In genomic region chr13:109840201-109840892, GRCh38 we compare ENCODE assay signal across 9 cellular contexts. TPM values are rescaled to one million over a fixed set of nuclear protein-coding genes. Genes with fewer than 3 reads are reported as not detected.
DNase-seq lines count a peak whose midpoint lies in the region; ATAC-seq and TF ChIP-seq lines count a peak whose summit lies in the region.
"Had no signal": no experiment of that assay in that cellular context is flagged by ENCODE, and none has a peak within 500 bp of the region (broad histone marks: within the 10 kb centered on the region; RNA-seq: fewer than 3 reads in every experiment).

No MANE protein-coding gene starts in this region.

- no peak overlapping the region for H3K27ac ChIP-seq in neuronal stem cell (replicated peaks; ENCODE audit: low read length)
- H3K27ac ChIP-seq: SK-N-MC had no signal

- H3K27ac Mint-ChIP-seq in Calu3 (ENCODE audit: unreplicated experiment), result peak overlapping the region; percentile 52
- peak overlapping the region; percentile 28 for H3K27ac Mint-ChIP-seq in activated CD4-positive, alpha-beta memory T cell treated with anti-CD3 and anti-CD28 coated beads, Interleukin-2, amount 10 ng/mL, durations not matched to agents 7 days and 5 days

- WGBS in neuronal stem cell (ENCODE audit: extremely low coverage in 2 of 2, insufficient read length in 2 of 2, insufficient replicate concordance in 1 of 2), 2 donors, result no CpG with 5 or more reads among the region's 9 CpGs

- BruUV-seq in Calu3 (replicated peaks; lab: Mats Ljungman, UMichigan), result no TSS peak

- peak; percentile 43 for ATAC-seq in HG03354 (IDR thresholded peaks at IDR 0.05; ENCODE audit: poor library complexity, severe bottlenecking, unreplicated experiment)

- H2BK120ac ChIP-seq in neuronal stem cell (ENCODE audit: low read depth, low read length), result no peak overlapping the region

- no peaks in the 10 kb centered on the region for H3K27me3 Mint-ChIP-seq in Calu3 (ENCODE audit: unreplicated experiment)
- peaks cover 8% of the 10 kb centered on the region for H3K27me3 Mint-ChIP-seq in activated CD4-positive, alpha-beta memory T cell treated with anti-CD3 and anti-CD28 coated beads, Interleukin-2, amount 10 ng/mL, durations not matched to agents 7 days and 5 days

- peaks cover 18% of the 10 kb centered on the region for H3K4me1 Mint-ChIP-seq in Calu3 (ENCODE audit: low read depth, unreplicated experiment)
- peaks cover 11% of the 10 kb centered on the region for H3K4me1 Mint-ChIP-seq in activated CD4-positive, alpha-beta memory T cell treated with anti-CD3 and anti-CD28 coated beads, Interleukin-2, amount 10 ng/mL, durations not matched to agents 7 days and 5 days

- no peak overlapping the region for H3K4me3 ChIP-seq in neuronal stem cell (ENCODE audit: low read length in 2 of 2)
- H3K4me3 ChIP-seq: SK-N-MC had no signal

- TF ChIP-seq CTCF in Calu3 (IDR thresholded peaks at IDR 0.05; ENCODE audit: unreplicated experiment), result no peak

- H4K91ac ChIP-seq in neuronal stem cell (ENCODE audit: low read depth, low read length, poor library complexity), result no peak overlapping the region

- POLR2A ChIA-PET in activated CD4-positive, alpha-beta memory T cell treated with anti-CD3 and anti-CD28 coated beads, Interleukin-2, amount 10 ng/mL, durations not matched to agents 7 days and 5 days (lab: Charles Lee), result no interaction called here

- no peak overlapping the region for H2BK5ac ChIP-seq in neuronal stem cell (ENCODE audit: low read length)

- no peak overlapping the region for H3K4me3 Mint-ChIP-seq in Calu3 (ENCODE audit: low read depth, unreplicated experiment)
- no peak overlapping the region for H3K4me3 Mint-ChIP-seq in activated CD4-positive, alpha-beta memory T cell treated with anti-CD3 and anti-CD28 coated beads, Interleukin-2, amount 10 ng/mL, durations not matched to agents 7 days and 5 days

- no peaks in the 10 kb centered on the region for H3K36me3 Mint-ChIP-seq in Calu3 (ENCODE audit: insufficient read depth, unreplicated experiment)
- no peaks in the 10 kb centered on the region for H3K36me3 Mint-ChIP-seq in activated CD4-positive, alpha-beta memory T cell treated with anti-CD3 and anti-CD28 coated beads, Interleukin-2, amount 10 ng/mL, durations not matched to agents 7 days and 5 days (ENCODE audit: low read depth)

- H2AFZ ChIP-seq in neuronal stem cell (ENCODE audit: low read length), result no peak overlapping the region

- no peak overlapping the region for H2BK12ac ChIP-seq in neuronal stem cell (ENCODE audit: low read length)

- H3K4me2 ChIP-seq in neuronal stem cell (ENCODE audit: insufficient read depth, low read length, poor library complexity, severe bottlenecking), result no peak overlapping the region

- H4K8ac ChIP-seq in neuronal stem cell (ENCODE audit: low read depth, low read length), result no peak overlapping the region

- H3K14ac ChIP-seq in neuronal stem cell (ENCODE audit: low read length), result no peak overlapping the region

- H3K18ac ChIP-seq in neuronal stem cell (ENCODE audit: low read length), result no peak overlapping the region

- H3K23ac ChIP-seq in neuronal stem cell (ENCODE audit: low read depth, low read length, poor library complexity), result no peak overlapping the region

- peaks cover 2 to 12% of the 10 kb centered on the region in 2 donors for H3K4me1 ChIP-seq in neuronal stem cell (ENCODE audit: control insufficient read depth in 2 of 2, insufficient read depth in 1 of 2, low read depth in 1 of 2, low read length in 2 of 2)

- H2AK5ac ChIP-seq in neuronal stem cell (ENCODE audit: low read depth, low read length), result no peak overlapping the region

- no peaks in the 10 kb centered on the region for H3K9me3 Mint-ChIP-seq in Calu3 (ENCODE audit: low read depth, unreplicated experiment)
- no peaks in the 10 kb centered on the region for H3K9me3 Mint-ChIP-seq in activated CD4-positive, alpha-beta memory T cell treated with anti-CD3 and anti-CD28 coated beads, Interleukin-2, amount 10 ng/mL, durations not matched to agents 7 days and 5 days

- no peak overlapping the region for H3K4ac ChIP-seq in neuronal stem cell (ENCODE audit: low read length)

- no peak overlapping the region for H2BK15ac ChIP-seq in neuronal stem cell (ENCODE audit: low read length)

- H3K9ac ChIP-seq in neuronal stem cell (ENCODE audit: low read depth, low read length, poor library complexity), result no peak overlapping the region

- CTCF ChIA-PET in Calu3 (lab: Charles Lee), result no interaction called here
- CTCF ChIA-PET in activated CD4-positive, alpha-beta memory T cell treated with anti-CD3 and anti-CD28 coated beads, Interleukin-2, amount 10 ng/mL, durations not matched to agents 7 days and 5 days (lab: Charles Lee), result no interaction called here

- H3K9me3 ChIP-seq in neuronal stem cell (replicated peaks in 1 of 2; ENCODE audit: control insufficient read depth in 2 of 2, insufficient read depth in 1 of 2, low read depth in 1 of 2, low read length in 2 of 2), result no peaks in the 10 kb centered on the region

- H3K36me3 ChIP-seq in neuronal stem cell (replicated peaks in 1 of 2; ENCODE audit: control insufficient read depth in 2 of 2, insufficient read depth in 2 of 2, low read length in 2 of 2), result no peaks in the 10 kb centered on the region

- H3K27me3 ChIP-seq in neuronal stem cell (ENCODE audit: control insufficient read depth in 3 of 3, insufficient read depth in 3 of 3, low read depth in 1 of 3, low read length in 3 of 3), result peaks cover 0 to 81% (median 4%) of the 10 kb centered on the region in 3 experiments

- intact Hi-C loops in Calu3 (cut with micrococcal nuclease; ENCODE audit: unreplicated experiment), result no loop called here

- no peaks in the 10 kb centered on the region for H3K79me1 ChIP-seq in neuronal stem cell (ENCODE audit: low read depth, low read length)

- DNase-seq in Calu3 (no peak), neuronal stem cell (ENCODE audit: low spot score) (peak; percentile 32), NCI-H2171 treated with DMSO at 0.1 percent for 48 hours (lab: John Stamatoyannopoulos, UW) (no peak), NCI-H1048 (lab: John Stamatoyannopoulos, UW) (no peak), cortex of kidney (lab: John Stamatoyannopoulos, UW) (no peak)
- peak; percentile 19 for DNase-seq in activated CD4-positive, alpha-beta memory T cell treated with anti-CD3 and anti-CD28 coated beads, Interleukin-2, amount 10 ng/mL, durations not matched to agents 7 days and 5 days
- DNase-seq in effector CD4-positive, alpha-beta T cell, result no peak

RNA-seq across cellular contexts. Expression of gene IRS2, which starts 54.0 kb away (rescaled TPM):
- 4.3 and 5.4 TPM in 2 replicates for total RNA-seq in Calu3 (2022)
- total RNA-seq in activated CD4-positive, alpha-beta memory T cell treated with anti-CD3 and anti-CD28 coated beads, Interleukin-2, amount 10 ng/mL, durations not matched to agents 7 days and 5 days, result 1 to 10 TPM; 7.9 to 8.1 TPM
- 18.1 TPM for polyA plus RNA-seq in neuronal stem cell (2013, experiment 1 of 2)
- 18.9 TPM for polyA plus RNA-seq in neuronal stem cell (2013, experiment 2 of 2)

Comparison
In these comparisons a context has a peak if more than half of its experiments do, and no peak if none do; other contexts are left out.
1. DNase-seq: peak in activated CD4-positive, alpha-beta memory T cell treated with anti-CD3 and anti-CD28 coated beads, Interleukin-2, amount 10 ng/mL, durations not matched to agents 7 days and 5 days (single experiment) and neuronal stem cell (single experiment); none in Calu3 (single experiment), NCI-H2171 treated with DMSO at 0.1 percent for 48 hours (single experiment), NCI-H1048 (single experiment), effector CD4-positive, alpha-beta T cell (single experiment) and cortex of kidney (single experiment).